1 cellular context compared by ENCODE assay signal in the genomic region with DNA sequence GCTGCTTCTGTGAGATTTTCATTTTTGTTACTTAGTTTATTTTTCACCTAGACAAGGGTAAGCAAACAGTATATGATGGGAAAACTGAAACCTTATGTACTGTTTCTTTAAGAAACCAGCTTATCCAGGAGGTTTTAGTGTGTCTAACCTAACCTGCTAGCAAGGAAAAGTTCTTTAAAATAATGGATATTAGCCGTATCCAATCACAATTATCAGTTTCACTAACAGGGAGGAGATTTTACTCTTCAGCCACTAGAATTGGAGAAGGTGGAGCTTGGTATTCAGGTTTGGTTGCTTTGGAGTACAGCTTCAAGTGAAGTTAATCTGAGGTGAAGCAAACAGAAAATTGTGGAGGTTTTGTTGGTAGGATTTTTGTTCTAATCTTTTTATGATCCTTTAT.
TF ChIP-seq lines count a peak whose summit lies in the region.

No MANE protein-coding gene starts in this region.

TF ChIP-seq in HCT116, 20 proteins besides CTCF, POLR2A, EP300 and RAD21 (continued from another document):
- TF ChIP-seq, protein P1, sequence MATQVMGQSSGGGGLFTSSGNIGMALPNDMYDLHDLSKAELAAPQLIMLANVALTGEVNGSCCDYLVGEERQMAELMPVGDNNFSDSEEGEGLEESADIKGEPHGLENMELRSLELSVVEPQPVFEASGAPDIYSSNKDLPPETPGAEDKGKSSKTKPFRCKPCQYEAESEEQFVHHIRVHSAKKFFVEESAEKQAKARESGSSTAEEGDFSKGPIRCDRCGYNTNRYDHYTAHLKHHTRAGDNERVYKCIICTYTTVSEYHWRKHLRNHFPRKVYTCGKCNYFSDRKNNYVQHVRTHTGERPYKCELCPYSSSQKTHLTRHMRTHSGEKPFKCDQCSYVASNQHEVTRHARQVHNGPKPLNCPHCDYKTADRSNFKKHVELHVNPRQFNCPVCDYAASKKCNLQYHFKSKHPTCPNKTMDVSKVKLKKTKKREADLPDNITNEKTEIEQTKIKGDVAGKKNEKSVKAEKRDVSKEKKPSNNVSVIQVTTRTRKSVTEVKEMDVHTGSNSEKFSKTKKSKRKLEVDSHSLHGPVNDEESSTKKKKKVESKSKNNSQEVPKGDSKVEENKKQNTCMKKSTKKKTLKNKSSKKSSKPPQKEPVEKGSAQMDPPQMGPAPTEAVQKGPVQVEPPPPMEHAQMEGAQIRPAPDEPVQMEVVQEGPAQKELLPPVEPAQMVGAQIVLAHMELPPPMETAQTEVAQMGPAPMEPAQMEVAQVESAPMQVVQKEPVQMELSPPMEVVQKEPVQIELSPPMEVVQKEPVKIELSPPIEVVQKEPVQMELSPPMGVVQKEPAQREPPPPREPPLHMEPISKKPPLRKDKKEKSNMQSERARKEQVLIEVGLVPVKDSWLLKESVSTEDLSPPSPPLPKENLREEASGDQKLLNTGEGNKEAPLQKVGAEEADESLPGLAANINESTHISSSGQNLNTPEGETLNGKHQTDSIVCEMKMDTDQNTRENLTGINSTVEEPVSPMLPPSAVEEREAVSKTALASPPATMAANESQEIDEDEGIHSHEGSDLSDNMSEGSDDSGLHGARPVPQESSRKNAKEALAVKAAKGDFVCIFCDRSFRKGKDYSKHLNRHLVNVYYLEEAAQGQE (IDR thresholded peaks at IDR 0.05; ENCODE audit: low read depth), result no peak
- TF ChIP-seq, protein P2, sequence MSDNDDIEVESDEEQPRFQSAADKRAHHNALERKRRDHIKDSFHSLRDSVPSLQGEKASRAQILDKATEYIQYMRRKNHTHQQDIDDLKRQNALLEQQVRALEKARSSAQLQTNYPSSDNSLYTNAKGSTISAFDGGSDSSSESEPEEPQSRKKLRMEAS (IDR thresholded peaks at IDR 0.05), result peak; percentile 67; the same call in 1 of the 2 replicates
- TF ChIP-seq POLR2AphosphoS5 (IDR thresholded peaks at IDR 0.05; ENCODE audit: low read depth, low read length) (peak; percentile 31; the same call in 1 of the 2 replicates), SP1 (IDR thresholded peaks at IDR 0.05; ENCODE audit: low read depth) (peak; percentile 97), CBX3 (IDR thresholded peaks at IDR 0.05; ENCODE audit: low read depth) (peak; percentile 32; the same call in 1 of the 2 replicates), EGR1 (IDR thresholded peaks at IDR 0.05; ENCODE audit: low read depth) (no peak)
